1 cellular context compared by ENCODE assay signal in the genomic region with DNA sequence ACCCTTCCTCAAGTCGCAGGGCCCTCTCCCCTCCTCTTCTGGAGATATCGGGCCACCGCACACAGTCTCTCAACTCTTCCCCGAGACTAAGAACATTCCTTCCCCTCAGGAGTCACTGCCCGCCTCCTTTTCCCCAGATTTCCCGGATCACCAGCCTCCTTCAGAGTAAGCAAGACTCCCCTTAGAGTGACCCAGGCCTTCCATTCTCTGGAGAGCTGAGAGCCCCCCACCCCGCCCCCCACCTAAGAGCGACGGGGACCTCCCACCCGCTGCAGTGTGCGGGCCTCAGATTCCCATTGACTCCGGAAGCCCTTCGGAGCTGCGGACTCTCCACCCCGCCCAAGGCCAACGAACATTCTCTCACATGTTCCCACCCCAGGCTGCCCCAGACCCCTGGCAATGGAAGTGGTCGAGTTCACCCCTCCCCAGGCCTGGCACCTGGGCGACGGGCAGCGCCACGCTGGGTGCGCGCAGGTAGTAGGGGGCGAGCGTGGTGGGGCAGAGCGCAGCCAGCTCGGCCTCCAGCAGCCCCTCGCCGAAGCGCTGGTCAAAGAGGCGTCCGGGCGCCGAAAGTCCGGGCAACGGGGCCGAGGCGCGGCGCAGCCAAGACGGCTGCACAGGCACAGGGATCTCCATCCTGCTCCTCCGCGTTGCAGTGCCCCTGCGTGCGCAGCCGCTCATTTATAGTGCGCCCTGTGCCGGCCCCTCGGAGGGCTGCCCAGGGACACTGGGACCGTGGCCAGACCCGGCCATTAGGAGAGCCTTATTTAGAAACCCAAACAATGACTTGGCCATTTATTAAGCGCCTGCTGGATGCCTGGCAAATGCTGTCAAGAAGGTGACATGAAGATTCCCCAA.
TF ChIP-seq lines count a peak whose summit lies in the region.

A gene with protein sequence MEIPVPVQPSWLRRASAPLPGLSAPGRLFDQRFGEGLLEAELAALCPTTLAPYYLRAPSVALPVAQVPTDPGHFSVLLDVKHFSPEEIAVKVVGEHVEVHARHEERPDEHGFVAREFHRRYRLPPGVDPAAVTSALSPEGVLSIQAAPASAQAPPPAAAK (minus strand): TSS at position 657 of the 858 bp plus-strand sequence. CDS start 21 bp downstream, at position 636.

TF ChIP-seq in K562, 482 proteins besides CTCF, POLR2A, EP300 and RAD21 (continued from another document):
- TF ChIP-seq POLR2G (IDR thresholded peaks at IDR 0.05; ENCODE audit: low read depth, low read length): peak; percentile 61
- TF ChIP-seq ELF1 (tag; IDR thresholded peaks at IDR 0.05): no peak
- no peak for TF ChIP-seq FOXM1 (IDR thresholded peaks at IDR 0.05; ENCODE audit: low read depth)
- TF ChIP-seq FOXM1 (CRISPR knock-in tag; IDR thresholded peaks at IDR 0.05; ENCODE audit: low read depth): no peak
- no peak for TF ChIP-seq ZNF140 (CRISPR knock-in tag; IDR thresholded peaks at IDR 0.05)
- TF ChIP-seq RBM25 (IDR thresholded peaks at IDR 0.05; ENCODE audit: low read depth, low read length, severe bottlenecking): no peak
